ENCODE assay signal across 32 cellular contexts in the genomic region with DNA sequence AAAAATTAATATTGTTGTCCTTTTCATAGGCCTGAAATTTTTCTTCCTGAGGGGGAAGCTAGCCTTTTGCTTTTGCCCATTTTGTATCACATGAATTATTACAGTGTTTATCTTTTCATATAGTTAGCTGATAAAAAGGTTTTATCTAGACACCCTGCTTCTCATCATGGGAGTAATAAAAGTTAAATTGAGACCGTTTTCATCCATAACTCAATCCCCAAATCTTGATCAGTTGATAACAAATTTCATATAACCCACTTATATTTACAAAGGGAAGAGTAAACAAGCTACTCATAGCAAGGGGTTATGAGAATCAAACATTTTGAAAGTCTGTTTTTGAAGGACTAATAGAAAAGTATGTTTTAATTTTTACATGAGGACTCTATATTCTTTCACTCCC. TPM values are rescaled to one million over a fixed set of nuclear protein-coding genes. Genes with fewer than 3 reads are reported as not detected.
"Had no signal": no experiment of that assay in that cellular context is flagged by ENCODE, and none has a peak within 500 bp of the region (broad histone marks: within the 10 kb centered on the region; RNA-seq: fewer than 3 reads in every experiment).

No MANE protein-coding gene starts in this region.

- H3K27ac Mint-ChIP-seq: dendritic cell treated with granulocyte-macrophage colony-stimulating factor and Interleukin-4, amounts not matched to agents 40 ng/mL and 50 ng/mL, for 4 days; effector memory CD8-positive, alpha-beta T cell; endodermal cell; mesothelial cell of epicardium; naive B cell had no signal

- FAIRE-seq: endometrium, keratinocyte had no signal

- H3K36me3 Mint-ChIP-seq: mesothelial cell of epicardium, naive B cell had no signal

- H3K4me3 ChIP-seq: colonic mucosa, esophagus squamous epithelium, gastrocnemius medialis, heart left ventricle, hepatocyte, lower lobe of right lung, mucosa of descending colon had no signal

- H3K27ac ChIP-seq: colonic mucosa, epithelial cell of prostate, esophagus squamous epithelium, gastrocnemius medialis, heart left ventricle, hepatocyte, lower lobe of right lung had no signal

- H3K36me3 ChIP-seq: colonic mucosa, esophagus squamous epithelium, gastrocnemius medialis, heart left ventricle, lower lobe of right lung had no signal

- H3K4me1 ChIP-seq: colonic mucosa, esophagus squamous epithelium, gastrocnemius medialis, heart left ventricle, lower lobe of right lung had no signal

- H3K4me1 Mint-ChIP-seq: naive B cell had no signal

- H3K4me3 Mint-ChIP-seq: dendritic cell treated with granulocyte-macrophage colony-stimulating factor and Interleukin-4, amounts not matched to agents 40 ng/mL and 50 ng/mL, for 4 days; effector memory CD8-positive, alpha-beta T cell; endodermal cell; mesothelial cell of epicardium; naive B cell had no signal

- ATAC-seq: effector memory CD8-positive, alpha-beta T cell; esophagus mucosa; gastrocnemius medialis; heart left ventricle; left colon; left lobe of liver; left ventricle myocardium superior; lower lobe of right lung; mucosa of descending colon had no signal

- H3K27me3 Mint-ChIP-seq: dendritic cell treated with granulocyte-macrophage colony-stimulating factor and Interleukin-4, amounts not matched to agents 40 ng/mL and 50 ng/mL, for 4 days had no signal

- DNase-seq: colonic mucosa; cortex of kidney; effector CD8-positive, alpha-beta T cell; effector memory CD8-positive, alpha-beta T cell; endodermal cell; erythroblast; esophagus squamous epithelium; foreskin fibroblast; foreskin melanocyte; gastrocnemius medialis; heart left ventricle; kidney glomerular epithelial cell; left colon; left ventricle myocardium superior; lower lobe of right lung; mesenchymal stem cell; mucosa of descending colon; naive B cell had no signal

- H3K4me2 ChIP-seq: hepatocyte had no signal

- H3K9me3 Mint-ChIP-seq: dendritic cell treated with granulocyte-macrophage colony-stimulating factor and Interleukin-4, amounts not matched to agents 40 ng/mL and 50 ng/mL, for 4 days; mesothelial cell of epicardium had no signal

- H3K9me3 ChIP-seq: colonic mucosa, esophagus squamous epithelium, gastrocnemius medialis, heart left ventricle, lower lobe of right lung, mucosa of descending colon had no signal

RNA-seq across cellular contexts. Expression of a gene that starts 23.5 kb away (rescaled TPM):
- total RNA-seq: chondrocyte, dermis microvascular lymphatic vessel endothelial cell, gastrocnemius medialis, glomerular endothelial cell, left lobe of liver, left ventricle myocardium superior, lower lobe of right lung, lung microvascular endothelial cell, mesenteric fat pad, myocyte had no signal
- polyA plus RNA-seq: heart left ventricle, keratinocyte had no signal
